17 cellular contexts compared by ENCODE assay signal in the genomic region with DNA sequence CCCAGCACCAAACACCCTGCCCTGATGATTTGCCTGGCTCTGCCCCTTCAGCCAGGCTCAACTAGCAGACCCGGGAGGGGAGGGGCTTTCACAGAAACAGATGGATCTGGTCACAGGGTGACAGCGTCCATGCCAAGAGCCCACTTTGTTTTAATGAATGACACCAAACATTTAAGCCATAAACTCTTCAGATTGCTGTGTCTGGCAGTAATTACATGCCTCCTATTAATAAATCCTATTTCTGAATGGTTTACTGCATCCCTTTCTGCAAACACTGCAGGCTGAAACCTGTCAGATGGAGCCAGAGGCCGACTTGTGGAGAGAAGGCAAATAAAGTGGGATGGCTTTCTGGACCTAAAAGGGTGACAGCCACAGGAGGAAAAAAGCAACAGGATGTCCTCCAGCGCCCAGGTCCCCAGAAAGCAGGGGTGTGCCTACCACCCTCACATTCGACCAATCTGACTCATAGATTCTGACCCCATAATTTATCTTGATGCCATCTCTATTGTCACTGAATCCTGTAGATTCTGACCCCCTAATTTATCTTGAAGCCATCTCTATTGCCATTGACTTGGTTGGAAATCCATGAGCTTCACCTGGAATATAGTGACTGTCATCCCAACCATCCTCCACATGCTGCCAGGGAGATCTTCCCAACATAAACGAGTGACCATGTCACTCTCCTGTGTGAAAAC.
DNase-seq lines count a peak whose midpoint lies in the region; ATAC-seq and TF ChIP-seq lines count a peak whose summit lies in the region.
"Had no signal": no experiment of that assay in that cellular context is flagged by ENCODE, and none has a peak within 500 bp of the region (broad histone marks: within the 10 kb centered on the region; RNA-seq: fewer than 3 reads in every experiment).

No MANE protein-coding gene starts in this region.

- no peak overlapping the region for H3K27ac ChIP-seq in mesendoderm (ENCODE audit: low read depth, low read length)
- H3K27ac ChIP-seq: body of pancreas, upper lobe of right lung had no signal

- no peak overlapping the region for H2BK5ac ChIP-seq in mesendoderm (ENCODE audit: low read length)

- H4K5ac ChIP-seq in mesendoderm (ENCODE audit: low read length): no peak overlapping the region

- no peak overlapping the region for H3K4ac ChIP-seq in mesendoderm (ENCODE audit: low read depth, low read length)

- H3K36me3 ChIP-seq in mesendoderm (ENCODE audit: control insufficient read depth, insufficient read depth, low read length): no peaks in the 10 kb centered on the region
- H3K36me3 ChIP-seq: upper lobe of right lung had no signal

- H2BK120ac ChIP-seq in mesendoderm (ENCODE audit: low read depth, low read length): no peak overlapping the region

- no peak overlapping the region for H3K18ac ChIP-seq in mesendoderm (ENCODE audit: low read length)

- no peak overlapping the region for H2AK5ac ChIP-seq in mesendoderm (ENCODE audit: low read length)

- H3K56ac ChIP-seq in mesendoderm (ENCODE audit: low read length): no peak overlapping the region

- peak; percentile 1 for TF ChIP-seq CTCF in AG09309 (IDR thresholded peaks at IDR 0.05; ENCODE audit: control insufficient read depth, insufficient read depth, low read depth, low read length, missing control alignments)

- H2BK15ac ChIP-seq in mesendoderm (replicated peaks; ENCODE audit: low read depth): no peak overlapping the region

- H3K23ac ChIP-seq in mesendoderm (ENCODE audit: low read length): no peak overlapping the region

- no peaks in the 10 kb centered on the region for H3K79me1 ChIP-seq in mesendoderm (ENCODE audit: low read length)

- H3K4me3 ChIP-seq in AG09309 (ENCODE audit: control insufficient read depth, low read depth, low read length) (no peak overlapping the region), mesendoderm (ENCODE audit: low read length) (no peak overlapping the region)
- H3K4me3 ChIP-seq: body of pancreas, smooth muscle cell, upper lobe of right lung had no signal

- WGBS in mesendoderm (ENCODE audit: extremely low coverage, insufficient coverage, low lambda C conversion rate): no CpG with 5 or more reads among the region's 6 CpGs

- H3K79me2 ChIP-seq in mesendoderm (ENCODE audit: control insufficient read depth, insufficient read depth, low read length): no peaks in the 10 kb centered on the region

- H4K8ac ChIP-seq in mesendoderm (ENCODE audit: low read depth, low read length): no peak overlapping the region

- H3K4me1 ChIP-seq in mesendoderm (ENCODE audit: control insufficient read depth, low read depth, low read length): no peaks in the 10 kb centered on the region
- H3K4me1 ChIP-seq: body of pancreas, upper lobe of right lung had no signal

- no peaks in the 10 kb centered on the region for H3K27me3 ChIP-seq in mesendoderm (ENCODE audit: insufficient read depth, low read length, poor library complexity)
- H3K27me3 ChIP-seq: body of pancreas, upper lobe of right lung had no signal

- DNase-seq in AG09309 (ENCODE audit: low read depth): no peak
- DNase-seq in DMS79 (lab: John Stamatoyannopoulos, UW): peak; percentile 39
- peak; percentile 78 for DNase-seq in NCI-H748 treated with DMSO at 0.1 percent for 48 hours (lab: John Stamatoyannopoulos, UW)
- peak; percentile 71 for DNase-seq in islet precursor cell
- no peak for DNase-seq in mesendoderm
- DNase-seq in RPMI8226: no peak
- DNase-seq: activated naive CD4-positive, alpha-beta T cell treated with anti-CD3 and anti-CD28 coated beads, Interleukin-2, amount 50 U/mL, for 16 hours; body of pancreas; DMS53; KG1; NCI-H146; T-helper 9 cell; upper lobe of right lung had no signal

- H3K9ac ChIP-seq in mesendoderm (ENCODE audit: low read length): no peak overlapping the region

- no peak overlapping the region for H3K4me2 ChIP-seq in mesendoderm (ENCODE audit: low read length)
- H3K4me2 ChIP-seq: smooth muscle cell had no signal

- ATAC-seq in GM18873 (IDR thresholded peaks at IDR 0.05; ENCODE audit: low FRiP score, unreplicated experiment) (no peak), HG02763 (IDR thresholded peaks at IDR 0.05; ENCODE audit: unreplicated experiment) (no peak)
- ATAC-seq: body of pancreas; stimulated activated memory B cell treated with anti-CD40 and anti-IgM and Interleukin-4, amounts not matched to agents 10 μg/mL and 1 μg/mL and 100 μg/mL, for 72 hours; upper lobe of right lung had no signal

Comparison
In these comparisons a context has a peak if more than half of its experiments do, and no peak if none do; other contexts are left out.
1. DNase-seq: peak in DMS79 (single experiment), NCI-H748 treated with DMSO at 0.1 percent for 48 hours (single experiment) and islet precursor cell (single experiment); none in AG09309 (single experiment), mesendoderm (single experiment) and RPMI8226 (single experiment).